In genomic region chr1:180854001-180854400, GRCh38 we compare ENCODE assay signal across 22 cellular contexts. TPM values are rescaled to one million over a fixed set of nuclear protein-coding genes. Genes with fewer than 3 reads are reported as not detected.
A peak's percentile ranks its signal among the peaks of the same experiment; 100 is the strongest.
DNase-seq lines count a peak whose midpoint lies in the region; ATAC-seq, FAIRE-seq and TF ChIP-seq lines count a peak whose summit lies in the region.
"Had no signal": no experiment of that assay in that cellular context is flagged by ENCODE, and none has a peak within 500 bp of the region (broad histone marks: within the 10 kb centered on the region; RNA-seq: fewer than 3 reads in every experiment).

No MANE protein-coding gene starts in this region.

- no peaks in the 10 kb centered on the region for H3K36me3 ChIP-seq in cardiac muscle cell
- H3K36me3 ChIP-seq in astrocyte (ENCODE audit: insufficient read depth, low read length) = no peaks in the 10 kb centered on the region
- H3K36me3 ChIP-seq in hepatocyte (replicated peaks; ENCODE audit: insufficient read depth, low read depth) = no peaks in the 10 kb centered on the region
- H3K36me3 ChIP-seq: esophagus squamous epithelium had no signal

- no peak for FAIRE-seq in astrocyte (lab: Jason Lieb, UNC)
- FAIRE-seq: A204.1, H1 had no signal

- H3K9me2 ChIP-seq in hepatocyte (replicated peaks; ENCODE audit: insufficient read depth) = no peaks in the 10 kb centered on the region

- intact Hi-C loops in Right ventricle myocardium inferior (cut with DNase I) = no loop called here

- H3K27me3 ChIP-seq in cardiac muscle cell (no peaks in the 10 kb centered on the region), astrocyte (ENCODE audit: insufficient read depth, low read length) (no peaks in the 10 kb centered on the region), hepatocyte (no peaks in the 10 kb centered on the region)
- H3K27me3 ChIP-seq: dorsolateral prefrontal cortex, esophagus squamous epithelium had no signal

- H3K4me3 ChIP-seq in cardiac muscle cell (no peak overlapping the region), astrocyte (ENCODE audit: insufficient read depth, low read depth, low read length) (no peak overlapping the region), hepatocyte (no peak overlapping the region)
- H3K4me3 ChIP-seq: dorsolateral prefrontal cortex, esophagus squamous epithelium, lung had no signal

- no peaks in the 10 kb centered on the region for H3K27me3 Mint-ChIP-seq in astrocyte (ENCODE audit: low read depth, unreplicated experiment)
- H3K27me3 Mint-ChIP-seq: activated naive CD8-positive, alpha-beta T cell; naive thymus-derived CD4-positive, alpha-beta T cell had no signal

- no peak overlapping the region for H3K9ac ChIP-seq in astrocyte (ENCODE audit: low read length)

- DNase-seq in cardiac muscle cell (ENCODE audit: low read depth in 1 of 2, low spot score in 1 of 2) (peak in 1 of 2 donors; percentile 34), Right ventricle myocardium inferior (ENCODE audit: missing footprints) (no peak), astrocyte (ENCODE audit: low read depth) (no peak), hepatocyte (ENCODE audit: low spot score) (no peak), pulmonary artery endothelial cell (ENCODE audit: low read depth, low spot score) (peak; percentile 19), NCI-H1092 (lab: John Stamatoyannopoulos, UW) (no peak), NCI-H1436 (lab: John Stamatoyannopoulos, UW) (no peak)
- DNase-seq: activated CD4-positive, CD25-positive, alpha-beta regulatory T cell; activated T-cell treated with anti-CD3 and anti-CD28 coated beads, Interleukin-2, amount 50 U/mL, for 48 hours; DMS53; dorsolateral prefrontal cortex; esophagus squamous epithelium; immature natural killer cell; naive thymus-derived CD4-positive, alpha-beta T cell; NCI-H1694 treated with DMSO at 0.1 percent for 48 hours; SHP77 treated with DMSO at 0.1 percent for 48 hours had no signal

- H3K79me2 ChIP-seq in astrocyte (ENCODE audit: insufficient read depth, low read length) (no peaks in the 10 kb centered on the region), hepatocyte (no peaks in the 10 kb centered on the region)

- ATAC-seq in Right ventricle myocardium inferior (no peak), SK-N-SH treated with all-trans-retinoic acid at 6 μM for 48 hours (no peak)
- ATAC-seq: naive thymus-derived CD4-positive, alpha-beta T cell had no signal

- H3K36me3 Mint-ChIP-seq in astrocyte (ENCODE audit: low read depth, unreplicated experiment) = no peaks in the 10 kb centered on the region

- H3K9me3 ChIP-seq in cardiac muscle cell (ENCODE audit: low read depth) = no peaks in the 10 kb centered on the region
- no peaks in the 10 kb centered on the region for H3K9me3 ChIP-seq in astrocyte (ENCODE audit: insufficient read depth, low read depth, low read length)
- no peaks in the 10 kb centered on the region for H3K9me3 ChIP-seq in hepatocyte (ENCODE audit: low read depth)
- H3K9me3 ChIP-seq: esophagus squamous epithelium had no signal

- peaks cover 11% of the 10 kb centered on the region for H3K4me1 ChIP-seq in cardiac muscle cell (ENCODE audit: low read depth)
- H3K4me1 ChIP-seq in astrocyte (ENCODE audit: insufficient read depth, low read length) = peaks cover 10% of the 10 kb centered on the region
- peaks cover 12% of the 10 kb centered on the region for H3K4me1 ChIP-seq in hepatocyte (ENCODE audit: insufficient read depth)

- TF ChIP-seq CTCF in cardiac muscle cell (IDR thresholded peaks at IDR 0.05; ENCODE audit: low read depth, low read length) = no peak
- no peak for TF ChIP-seq CTCF in astrocyte (IDR thresholded peaks at IDR 0.05; ENCODE audit: insufficient read depth, low read depth, low read length)
- no peak for TF ChIP-seq CTCF in hepatocyte (IDR thresholded peaks at IDR 0.05; ENCODE audit: poor library complexity)

- H3K4me3 Mint-ChIP-seq in astrocyte (ENCODE audit: unreplicated experiment) = no peak overlapping the region
- H3K4me3 Mint-ChIP-seq: activated naive CD8-positive, alpha-beta T cell; immature natural killer cell had no signal

- H3K27ac Mint-ChIP-seq in astrocyte (ENCODE audit: unreplicated experiment) = no peak overlapping the region
- H3K27ac Mint-ChIP-seq: activated naive CD8-positive, alpha-beta T cell had no signal

- H3K4me2 ChIP-seq in astrocyte (ENCODE audit: low read length) = peak overlapping the region; percentile 36
- peak overlapping the region; percentile 23 for H3K4me2 ChIP-seq in hepatocyte

- H4K20me1 ChIP-seq in astrocyte (ENCODE audit: insufficient read depth, low read length) (no peaks in the 10 kb centered on the region), hepatocyte (ENCODE audit: insufficient read depth, poor library complexity, severe bottlenecking) (no peaks in the 10 kb centered on the region)

- H3K9me3 Mint-ChIP-seq in astrocyte (ENCODE audit: unreplicated experiment) = no peaks in the 10 kb centered on the region
- H3K9me3 Mint-ChIP-seq: immature natural killer cell had no signal

- H2AFZ ChIP-seq in astrocyte (ENCODE audit: low read depth, low read length) (no peak overlapping the region), hepatocyte (no peak overlapping the region)

- 36% methylated on average over 2 of the region's 2 CpGs for WGBS in hepatocyte (ENCODE audit: low lambda C conversion rate, missing lambda C conversion rate)

- peak overlapping the region; percentile 24 for H3K27ac ChIP-seq in cardiac muscle cell
- no peak overlapping the region for H3K27ac ChIP-seq in astrocyte (ENCODE audit: low read depth, low read length)
- peak overlapping the region; percentile 4 for H3K27ac ChIP-seq in hepatocyte
- H3K27ac ChIP-seq: dorsolateral prefrontal cortex, esophagus squamous epithelium had no signal

- H3K4me1 Mint-ChIP-seq in astrocyte (ENCODE audit: low read depth, unreplicated experiment) = peaks cover 15% of the 10 kb centered on the region

TF ChIP-seq in SK-N-SH treated with all-trans-retinoic acid at 6 μM for 48 hours, 23 proteins besides CTCF, POLR2A, EP300 and RAD21 (continues in another document):
- no peak for TF ChIP-seq CREB5 (CRISPR knock-in tag; IDR thresholded peaks at IDR 0.05; ENCODE audit: low read depth)
- TF ChIP-seq ZFP3 (CRISPR knock-in tag; IDR thresholded peaks at IDR 0.05) = no peak
- no peak for TF ChIP-seq CSDC2 (CRISPR knock-in tag; IDR thresholded peaks at IDR 0.05)
- no peak for TF ChIP-seq ARNTL (CRISPR knock-in tag; IDR thresholded peaks at IDR 0.05; ENCODE audit: borderline replicate concordance, low read depth)
- TF ChIP-seq ESRRG (CRISPR knock-in tag; IDR thresholded peaks at IDR 0.05) = no peak
- TF ChIP-seq ZC3H10 (CRISPR knock-in tag; IDR thresholded peaks at IDR 0.05) = no peak
- TF ChIP-seq BACH2 (CRISPR knock-in tag; IDR thresholded peaks at IDR 0.05; ENCODE audit: borderline replicate concordance) = no peak
- TF ChIP-seq PPARA (CRISPR knock-in tag; IDR thresholded peaks at IDR 0.05; ENCODE audit: borderline replicate concordance) = no peak
- no peak for TF ChIP-seq POU6F1 (CRISPR knock-in tag; IDR thresholded peaks at IDR 0.05; ENCODE audit: borderline replicate concordance, low read depth)
- no peak for TF ChIP-seq TSHZ2 (CRISPR knock-in tag; IDR thresholded peaks at IDR 0.05)

RNA-seq across cellular contexts. Expression of gene KIAA1614, which starts 58.7 kb away (rescaled TPM):
- 1.3 and 2.9 TPM in 2 replicates for total RNA-seq in cardiac muscle cell
- polyA plus RNA-seq in cardiac muscle cell = 1.1 and 2.2 TPM in 2 replicates
- total RNA-seq in Right ventricle myocardium inferior = 6.4 TPM
- 0.84 and 0.96 TPM in 2 replicates for total RNA-seq in astrocyte
- 2.6 and 3.0 TPM in 2 replicates for total RNA-seq in hepatocyte
- polyA plus RNA-seq in hepatocyte = 2.5 and 2.9 TPM in 2 replicates
- 1.8 and 2.6 TPM in 2 replicates for total RNA-seq in pulmonary artery endothelial cell
- polyA plus RNA-seq: CD14-positive monocyte, immature natural killer cell had no signal
